Comparison of ENCODE assay signal across 1 cellular context in genomic region chr1:179104851-179105250, GRCh38.
TF ChIP-seq lines count a peak whose summit lies in the region.

No MANE protein-coding gene starts in this region.

TF ChIP-seq in HepG2, 621 proteins besides CTCF, POLR2A, EP300 and RAD21 (continued from another document and continues in another):
- no peak for TF ChIP-seq LRRFIP1 (CRISPR knock-in tag; conservative IDR thresholded peaks at IDR 0.05)
- TF ChIP-seq ASH2L (IDR thresholded peaks at IDR 0.05; ENCODE audit: insufficient read length, low read depth, low read length) = peak; percentile 60
- TF ChIP-seq ZNF598 (CRISPR knock-in tag; IDR thresholded peaks at IDR 0.05; ENCODE audit: borderline replicate concordance) = no peak
- TF ChIP-seq NBN (conservative IDR thresholded peaks at IDR 0.05) = no peak
- TF ChIP-seq ZNF709 (CRISPR knock-in tag; IDR thresholded peaks at IDR 0.05) = no peak
- no peak for TF ChIP-seq KLF12 (CRISPR knock-in tag; IDR thresholded peaks at IDR 0.05; ENCODE audit: borderline replicate concordance)
- TF ChIP-seq ATM (IDR thresholded peaks at IDR 0.05; ENCODE audit: borderline replicate concordance) = no peak
- TF ChIP-seq ZBTB42 (CRISPR knock-in tag; IDR thresholded peaks at IDR 0.05) = no peak
- no peak for TF ChIP-seq SMARCC2 (IDR thresholded peaks at IDR 0.05)
- TF ChIP-seq RXRA (CRISPR knock-in tag; IDR thresholded peaks at IDR 0.05) = peak; percentile 33; the same call in 1 of the 2 replicates
- TF ChIP-seq ZNF770 (CRISPR knock-in tag; IDR thresholded peaks at IDR 0.05) = 0 out of 2 replicates have a peak, but pooled peaks have one; percentile 44
- peak; percentile 57; the same call in 1 of the 2 replicates for TF ChIP-seq MBD4 (IDR thresholded peaks at IDR 0.05; ENCODE audit: borderline replicate concordance, low read length)
- TF ChIP-seq NFKBIZ (CRISPR knock-in tag; IDR thresholded peaks at IDR 0.05) = no peak
- peak; percentile 86; the same call in 1 of the 2 replicates for TF ChIP-seq TARDBP (CRISPR knock-in tag; IDR thresholded peaks at IDR 0.05)
- TF ChIP-seq KMT2B (CRISPR knock-in tag; IDR thresholded peaks at IDR 0.05) = no peak
- TF ChIP-seq GFI1 (CRISPR knock-in tag; IDR thresholded peaks at IDR 0.05; ENCODE audit: borderline replicate concordance) = peak; percentile 93
- no peak for TF ChIP-seq ZNF576 (CRISPR knock-in tag; IDR thresholded peaks at IDR 0.05)
- 0 out of 2 replicates have a peak, but pooled peaks have one; percentile 31 for TF ChIP-seq NFYB (CRISPR knock-in tag; IDR thresholded peaks at IDR 0.05)
- TF ChIP-seq RFX3 (CRISPR knock-in tag; IDR thresholded peaks at IDR 0.05) = no peak
- no peak for TF ChIP-seq PHB2 (IDR thresholded peaks at IDR 0.05; ENCODE audit: partially characterized antibody)
- no peak for TF ChIP-seq ZNF549 (CRISPR knock-in tag; IDR thresholded peaks at IDR 0.05)
- peak; percentile 79; the same call in 1 of the 2 replicates for TF ChIP-seq ZNF414 (CRISPR knock-in tag; IDR thresholded peaks at IDR 0.05)
- TF ChIP-seq ATF6 (CRISPR knock-in tag; conservative IDR thresholded peaks at IDR 0.05) = no peak
- no peak; the same call in 1 of the 2 replicates for TF ChIP-seq ZNF275 (CRISPR knock-in tag; IDR thresholded peaks at IDR 0.05; ENCODE audit: borderline replicate concordance)
- TF ChIP-seq HOXA5 (CRISPR knock-in tag; IDR thresholded peaks at IDR 0.05) = no peak
- TF ChIP-seq MATR3 (CRISPR knock-in tag; IDR thresholded peaks at IDR 0.05) = no peak
- no peak for TF ChIP-seq TBL1XR1 (IDR thresholded peaks at IDR 0.05; ENCODE audit: borderline replicate concordance, low read length, partially characterized antibody)
- TF ChIP-seq ATF7 (IDR thresholded peaks at IDR 0.05) = no peak
- no peak for TF ChIP-seq ATF7 (CRISPR knock-in tag; IDR thresholded peaks at IDR 0.05)
- TF ChIP-seq CCDC6 (CRISPR knock-in tag; IDR thresholded peaks at IDR 0.05) = no peak
- no peak for TF ChIP-seq GZF1 (CRISPR knock-in tag; IDR thresholded peaks at IDR 0.05)
- TF ChIP-seq ZNF644 (CRISPR knock-in tag; IDR thresholded peaks at IDR 0.05; ENCODE audit: low read depth) = peak; percentile 67
- no peak for TF ChIP-seq RORA (CRISPR knock-in tag; IDR thresholded peaks at IDR 0.05)
- no peak for TF ChIP-seq ZNF562 (CRISPR knock-in tag; IDR thresholded peaks at IDR 0.05; ENCODE audit: borderline replicate concordance)
- no peak; the same call in 1 of the 2 replicates for TF ChIP-seq SAFB2 (CRISPR knock-in tag; IDR thresholded peaks at IDR 0.05; ENCODE audit: borderline replicate concordance, low read depth)
- TF ChIP-seq ZFP36L2 (CRISPR knock-in tag; IDR thresholded peaks at IDR 0.05) = no peak
- TF ChIP-seq HNF1B (CRISPR knock-in tag; IDR thresholded peaks at IDR 0.05) = peak; percentile 60; the same call in 1 of the 2 replicates
- TF ChIP-seq ZNF558 (CRISPR knock-in tag; IDR thresholded peaks at IDR 0.05; ENCODE audit: borderline replicate concordance) = no peak
- TF ChIP-seq ATF2 (CRISPR knock-in tag; IDR thresholded peaks at IDR 0.05) = no peak
- TF ChIP-seq MED1 (CRISPR knock-in tag; IDR thresholded peaks at IDR 0.05) = peak; percentile 94
- TF ChIP-seq ZNF280D (CRISPR knock-in tag; IDR thresholded peaks at IDR 0.05) = no peak
- TF ChIP-seq HNF4G (IDR thresholded peaks at IDR 0.05; ENCODE audit: borderline replicate concordance, low read depth, low read length) = peak; percentile 89
- TF ChIP-seq HNF4G (CRISPR knock-in tag; IDR thresholded peaks at IDR 0.05; ENCODE audit: borderline replicate concordance, low read depth) = peak; percentile 86; the same call in 1 of the 2 replicates
- TF ChIP-seq FOXK1 (CRISPR knock-in tag; IDR thresholded peaks at IDR 0.05; ENCODE audit: borderline replicate concordance, low read depth) = peak; percentile 90
- TF ChIP-seq YEATS2 (CRISPR knock-in tag; IDR thresholded peaks at IDR 0.05; ENCODE audit: borderline replicate concordance) = peak; percentile 32; the same call in 1 of the 2 replicates
- TF ChIP-seq HHEX (CRISPR knock-in tag; IDR thresholded peaks at IDR 0.05) = peak; percentile 70
- no peak for TF ChIP-seq ZNF451 (CRISPR knock-in tag; IDR thresholded peaks at IDR 0.05)
- TF ChIP-seq MXI1 (IDR thresholded peaks at IDR 0.05; ENCODE audit: borderline replicate concordance, low read depth, low read length) = peak; percentile 61; the same call in 1 of the 3 replicates
- TF ChIP-seq KAT2B (IDR thresholded peaks at IDR 0.05; ENCODE audit: borderline replicate concordance, low read depth, low read length) = peak; percentile 62; the same call in 1 of the 2 replicates
- 0 out of 2 replicates have a peak, but pooled peaks have one; percentile 73 for TF ChIP-seq SMAD3 (CRISPR knock-in tag; IDR thresholded peaks at IDR 0.05)
- TF ChIP-seq SIX1 (CRISPR knock-in tag; IDR thresholded peaks at IDR 0.05; ENCODE audit: borderline replicate concordance) = peak; percentile 77
